In the genomic region with DNA sequence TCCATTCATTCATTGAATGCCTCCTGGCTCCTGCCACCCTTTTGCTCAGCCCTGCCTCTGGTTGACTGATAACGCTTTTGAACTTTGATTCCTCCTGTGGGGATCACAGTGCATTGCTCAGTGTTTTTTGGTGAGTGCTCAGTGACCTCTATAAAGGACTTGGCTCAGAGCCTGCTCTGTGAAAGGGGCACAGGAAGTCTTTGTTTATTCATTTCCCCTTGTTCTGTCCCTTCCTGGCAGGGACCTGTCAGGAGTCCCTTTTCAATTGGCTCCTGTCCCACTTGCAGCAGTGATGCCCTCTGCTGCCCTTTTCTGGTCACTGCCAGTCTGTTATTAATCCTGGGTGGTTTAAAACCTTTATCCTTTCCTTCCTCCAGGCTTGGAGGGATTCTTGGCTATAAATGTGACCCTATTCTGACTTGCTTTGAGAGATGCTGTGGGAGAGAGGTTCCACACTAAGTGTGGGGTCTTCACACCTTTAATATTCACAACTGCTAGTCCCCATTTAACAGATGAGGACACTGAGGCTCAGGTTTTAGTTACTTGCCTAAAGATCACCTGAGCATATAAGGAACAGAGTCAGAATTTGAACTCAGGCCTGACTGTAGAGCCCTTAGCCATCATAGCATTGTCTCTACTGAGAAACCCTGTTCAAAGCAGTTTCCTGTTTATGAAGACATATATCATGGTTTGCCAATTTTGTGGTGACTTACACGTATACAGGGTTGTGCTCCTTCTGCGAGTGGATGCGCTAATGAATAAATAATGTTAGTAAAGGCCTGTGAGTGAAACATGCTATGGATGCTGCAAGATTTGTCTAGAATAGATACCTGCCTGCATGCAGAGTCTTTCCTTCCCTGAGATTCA, we compare ENCODE assay signal across 8 cellular contexts. TPM values are rescaled to one million over a fixed set of nuclear protein-coding genes. Genes with fewer than 3 reads are reported as not detected.
DNase-seq lines count a peak whose midpoint lies in the region; ATAC-seq and TF ChIP-seq lines count a peak whose summit lies in the region.

No MANE protein-coding gene starts in this region.

- ATAC-seq in HG02981 (IDR thresholded peaks at IDR 0.05; ENCODE audit: unreplicated experiment): no peak

- H3K36me3 Mint-ChIP-seq in chondrocyte (ENCODE audit: low read depth): peaks cover 8% of the 10 kb centered on the region

- no peaks in the 10 kb centered on the region for H3K27me3 ChIP-seq in layer of hippocampus (ENCODE audit: control insufficient read depth, insufficient read depth, low read length)

- no peaks in the 10 kb centered on the region for H3K9me3 Mint-ChIP-seq in chondrocyte (ENCODE audit: low read depth)

- POLR2A ChIA-PET in HEK293T (lab: Yijun Ruan, JAX): no interaction called here

- peak overlapping the region; percentile 53 for H3K27ac Mint-ChIP-seq in chondrocyte (ENCODE audit: unreplicated experiment)

- H3K4me3 Mint-ChIP-seq in chondrocyte (ENCODE audit: unreplicated experiment): no peak overlapping the region

- H3K27me3 Mint-ChIP-seq in chondrocyte (ENCODE audit: low read depth): no peaks in the 10 kb centered on the region

- peak overlapping the region; percentile 69 for H3K27ac ChIP-seq in layer of hippocampus (ENCODE audit: low read depth, low read length)

- H3K4me1 Mint-ChIP-seq in chondrocyte (ENCODE audit: low read depth): peaks cover 5% of the 10 kb centered on the region

- TF ChIP-seq CTCF in chondrocyte (IDR thresholded peaks at IDR 0.05): peak; percentile 93

- CTCF ChIA-PET in HEK293T (lab: Yijun Ruan, JAX): no interaction called here

- DNase-seq in GF-D8 (lab: John Stamatoyannopoulos, UW) (peak; percentile 22), HEK293T (ENCODE audit: extremely low spot score) (peak; percentile 68), NCI-H226 (peak; percentile 28), chondrocyte (ENCODE audit: low spot score) (no peak)
- peak; percentile 30 for DNase-seq in activated CD4-positive, CD25-positive, alpha-beta regulatory T cell treated with anti-CD3 and anti-CD28 coated beads, Interleukin-2, amount 50 U/mL, for 16 hours (ENCODE audit: low read depth, low spot score)
- DNase-seq in stimulated activated CD4-positive, alpha-beta T cell treated with anti-CD3 and anti-CD28 coated beads, Interleukin-4, amount 100 ng/mL, for 4 hours: peak; percentile 49 to 68

TF ChIP-seq in HEK293T, 16 proteins besides CTCF, POLR2A, EP300 and RAD21:
- TF ChIP-seq BHLHE40 (IDR thresholded peaks at IDR 0.05; ENCODE audit: borderline replicate concordance) (no peak), TARDBP (IDR thresholded peaks at IDR 0.05) (no peak), ARNT (IDR thresholded peaks at IDR 0.05) (no peak), NFRKB (IDR thresholded peaks at IDR 0.05) (no peak)
- TF ChIP-seq, protein P1, sequence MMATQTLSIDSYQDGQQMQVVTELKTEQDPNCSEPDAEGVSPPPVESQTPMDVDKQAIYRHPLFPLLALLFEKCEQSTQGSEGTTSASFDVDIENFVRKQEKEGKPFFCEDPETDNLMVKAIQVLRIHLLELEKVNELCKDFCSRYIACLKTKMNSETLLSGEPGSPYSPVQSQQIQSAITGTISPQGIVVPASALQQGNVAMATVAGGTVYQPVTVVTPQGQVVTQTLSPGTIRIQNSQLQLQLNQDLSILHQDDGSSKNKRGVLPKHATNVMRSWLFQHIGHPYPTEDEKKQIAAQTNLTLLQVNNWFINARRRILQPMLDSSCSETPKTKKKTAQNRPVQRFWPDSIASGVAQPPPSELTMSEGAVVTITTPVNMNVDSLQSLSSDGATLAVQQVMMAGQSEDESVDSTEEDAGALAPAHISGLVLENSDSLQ (IDR thresholded peaks at IDR 0.05): peak; percentile 25; the same call in 1 of the 2 replicates

RNA-seq across cellular contexts. Expression of a gene that starts 23.2 kb away (rescaled TPM):
- total RNA-seq in chondrocyte: 29.9 to 41.5 TPM (median 31.8 TPM) in 3 replicates
